ENCODE assay signal across 8 cellular contexts in the genomic region with DNA sequence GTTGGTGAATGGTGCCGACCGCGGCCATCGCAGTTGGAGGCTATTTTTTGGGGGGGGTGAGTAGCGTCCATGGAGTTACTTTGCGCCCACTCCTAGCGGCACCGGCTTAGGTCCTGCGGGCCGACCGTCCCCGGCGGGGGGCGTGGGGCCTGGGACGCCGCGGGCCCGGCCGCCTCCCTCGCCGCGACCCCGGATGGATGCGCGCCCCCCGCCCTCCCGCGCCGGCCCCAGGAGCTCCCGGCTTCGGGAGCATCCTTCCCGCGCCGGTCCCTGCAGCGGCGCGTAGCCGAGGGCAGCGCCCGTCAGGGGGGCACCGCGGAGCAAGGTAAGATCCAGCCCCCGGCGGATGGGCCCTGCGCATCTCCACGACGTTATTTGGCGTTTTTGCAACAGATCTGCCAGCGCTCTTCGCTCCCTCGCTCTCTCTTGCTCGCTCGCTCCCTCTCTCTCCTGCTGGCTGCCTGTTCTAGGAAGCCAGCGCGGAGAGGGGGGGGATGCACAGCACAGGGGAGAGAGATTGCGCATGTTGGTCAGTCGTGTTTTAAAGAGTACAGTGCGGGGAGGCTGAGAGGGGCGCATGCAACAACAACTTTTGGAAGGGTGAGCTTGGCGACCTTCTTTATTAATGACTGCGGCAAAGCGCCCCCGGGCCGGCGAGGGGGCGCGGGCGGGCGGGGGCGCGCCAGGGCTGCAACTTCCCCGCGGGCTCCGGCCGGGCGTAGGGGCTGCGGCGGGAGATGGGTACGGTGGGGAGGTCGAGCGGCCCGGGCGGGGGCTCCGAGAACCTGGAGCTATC. TPM values are rescaled to one million over a fixed set of nuclear protein-coding genes. Genes with fewer than 3 reads are reported as not detected.
DNase-seq lines count a peak whose midpoint lies in the region; ATAC-seq, FAIRE-seq and TF ChIP-seq lines count a peak whose summit lies in the region.

No MANE protein-coding gene starts in this region.

- peak overlapping the region; percentile 94 to 100 (median 98) for H3K27ac ChIP-seq in heart left ventricle
- H3K27ac ChIP-seq in parathyroid adenoma = peak overlapping the region; percentile 100

- intact Hi-C loops in heart left ventricle (cut with DNase I) = loop anchor here (1.0 to 5.0 kb wide), 16 partner anchors 19 to 349 kb away; a partner anchor contains a TSS

- H3K79me2 ChIP-seq in Loucy (ENCODE audit: insufficient read depth, low read length) (peaks cover 36% of the 10 kb centered on the region), parathyroid adenoma (peaks cover 34% of the 10 kb centered on the region)

- WGBS in heart left ventricle, 4 donors = 0 to 1% (median 1%) methylated on average over 33 to 84 of the region's 84 CpGs

- peak overlapping the region; percentile 68 for H3K4me2 ChIP-seq in Loucy (ENCODE audit: low read depth, low read length, poor library complexity, severe bottlenecking)
- H3K4me2 ChIP-seq in parathyroid adenoma (ENCODE audit: low read length) = peak overlapping the region; percentile 93

- H3K27me3 ChIP-seq in Loucy (ENCODE audit: insufficient read depth, low read length, poor library complexity, severe bottlenecking) (no peaks in the 10 kb centered on the region), heart left ventricle (no peaks in the 10 kb centered on the region), parathyroid adenoma (ENCODE audit: control insufficient read depth, insufficient read depth, low read length) (no peaks in the 10 kb centered on the region)

- no peaks in the 10 kb centered on the region for H3F3A ChIP-seq in Loucy (ENCODE audit: low read depth)

- DNase-seq in AG20443 (ENCODE audit: low spot score) (peak; percentile 79), SW 1271 (lab: John Stamatoyannopoulos, UW) (peak; percentile 23 to 71), amniotic stem cell (lab: John Stamatoyannopoulos, UW) (peak; percentile 25), heart left ventricle (peak; percentile 79 to 89 (median 82)), urothelium cell line (ENCODE audit: low spot score) (peak; percentile 45)

- H3K36me3 ChIP-seq in Loucy (ENCODE audit: insufficient read depth, low read length) = no peaks in the 10 kb centered on the region
- no peaks in the 10 kb centered on the region for H3K36me3 ChIP-seq in heart left ventricle
- no peaks in the 10 kb centered on the region for H3K36me3 ChIP-seq in parathyroid adenoma (ENCODE audit: control insufficient read depth, insufficient read depth, low read length)

- H3K9ac ChIP-seq in Loucy (ENCODE audit: low read depth, low read length, poor library complexity, severe bottlenecking) (peak overlapping the region; percentile 96), parathyroid adenoma (peak overlapping the region; percentile 59)

- H3K4me1 ChIP-seq in Loucy (ENCODE audit: insufficient read depth, low read length, poor library complexity, severe bottlenecking) (peaks cover 25% of the 10 kb centered on the region), heart left ventricle (peaks cover 6 to 46% (median 33%) of the 10 kb centered on the region in 12 donors), parathyroid adenoma (peaks cover 22% of the 10 kb centered on the region)

- H3K9me3 ChIP-seq in Loucy (ENCODE audit: insufficient read depth, low read depth, low read length) = no peaks in the 10 kb centered on the region
- no peaks in the 10 kb centered on the region for H3K9me3 ChIP-seq in heart left ventricle
- no peaks in the 10 kb centered on the region for H3K9me3 ChIP-seq in parathyroid adenoma (ENCODE audit: control insufficient read depth, low read length)

- ATAC-seq in GM19452 (IDR thresholded peaks at IDR 0.05; ENCODE audit: unreplicated experiment) (peak; percentile 11), heart left ventricle (peak in 3 of 4 donors; percentile 5 to 31 (median 29))

- FAIRE-seq in urothelium cell line (lab: Jason Lieb, UNC) = no peak

- H2AFZ ChIP-seq in Loucy (ENCODE audit: low read length) (no peak overlapping the region), parathyroid adenoma (peak overlapping the region; percentile 72)

- H3K4me3 ChIP-seq in Loucy (ENCODE audit: low read length, poor library complexity, severe bottlenecking) (peak overlapping the region; percentile 83), heart left ventricle (peak overlapping the region; percentile 62 to 98 (median 82)), parathyroid adenoma (ENCODE audit: low read depth, low read length) (peak overlapping the region; percentile 100)

- no peak for TF ChIP-seq CTCF in Loucy (conservative IDR thresholded peaks at IDR 0.05; ENCODE audit: low read length)
- peak in 2 of 12 donors; percentile 14 to 15 for TF ChIP-seq CTCF in heart left ventricle (IDR thresholded peaks at IDR 0.05)
- peak; percentile 13 for TF ChIP-seq CTCF in parathyroid adenoma (IDR thresholded peaks at IDR 0.05)

- TF ChIP-seq POLR2A in heart left ventricle (IDR thresholded peaks at IDR 0.05) = peak in 1 of 2 donors; percentile 53

- peaks cover 3% of the 10 kb centered on the region for H4K20me1 ChIP-seq in Loucy (ENCODE audit: insufficient read depth, low read length, poor library complexity, severe bottlenecking)

- no peaks in the 10 kb centered on the region for H3K9me2 ChIP-seq in Loucy (replicated peaks; ENCODE audit: low read depth, low read length)

RNA-seq across cellular contexts. Expression of a gene that starts 0.4 kb away (rescaled TPM):
- 10 to 100 TPM; 22.8 to 54.8 (median 33.9) TPM for total RNA-seq in heart left ventricle
- 10 to 100 TPM in 1 of 2 donors, 1 to 10 TPM in 1; 8.3 to 17.1 TPM for polyA plus RNA-seq in heart left ventricle

Comparison
In these comparisons a context has a peak if more than half of its experiments do, and no peak if none do; other contexts are left out.
1. Peak in every context shown above with its lines: DNase-seq, ATAC-seq, H3K4me3 ChIP-seq and H3K27ac ChIP-seq.
2. DNase-seq: peak in every context shown above with its lines; median percentile 82 in heart left ventricle; 79 in AG20443; 47 in SW 1271; 45 in urothelium cell line; 25 in amniotic stem cell.